ENCODE assay signal across 24 cellular contexts in genomic region chr15:91061997-91062396, GRCh38. TPM values are rescaled to one million over a fixed set of nuclear protein-coding genes. Genes with fewer than 3 reads are reported as not detected.
A peak's percentile ranks its signal among the peaks of the same experiment; 100 is the strongest.
DNase-seq lines count a peak whose midpoint lies in the region; ATAC-seq and TF ChIP-seq lines count a peak whose summit lies in the region.
"Had no signal": no experiment of that assay in that cellular context is flagged by ENCODE, and none has a peak within 500 bp of the region (broad histone marks: within the 10 kb centered on the region; RNA-seq: fewer than 3 reads in every experiment).

No MANE protein-coding gene starts in this region.

- H3K9me2 ChIP-seq in GM23338 (ENCODE audit: insufficient read depth), result no peaks in the 10 kb centered on the region
- H3K9me2 ChIP-seq in MM.1S (replicated peaks; ENCODE audit: insufficient read depth, low read length), result no peaks in the 10 kb centered on the region

- H3K27me3 Mint-ChIP-seq in GM23338 (ENCODE audit: insufficient read depth, low read depth, poor library complexity) (peaks cover 2% of the 10 kb centered on the region), neural progenitor cell (ENCODE audit: insufficient read depth, low read depth) (peaks cover 7% of the 10 kb centered on the region)
- H3K27me3 Mint-ChIP-seq in naive thymus-derived CD8-positive, alpha-beta T cell, result peaks cover 18 to 42% (median 25%) of the 10 kb centered on the region in 5 donors

- TF ChIP-seq CTCF in GM23338 (conservative IDR thresholded peaks at IDR 0.05; ENCODE audit: low read depth in 2 of 2) (no peak), MM.1S (IDR thresholded peaks at IDR 0.05; ENCODE audit: low read length) (no peak), VCaP (conservative IDR thresholded peaks at IDR 0.05) (no peak), neural progenitor cell (IDR thresholded peaks at IDR 0.05) (no peak)

- H3K9ac ChIP-seq in MM.1S (ENCODE audit: low read length) (no peak overlapping the region), neural progenitor cell (no peak overlapping the region)

- no peaks in the 10 kb centered on the region for H3K4me1 ChIP-seq in GM23338 (ENCODE audit: insufficient read depth)
- no peaks in the 10 kb centered on the region for H3K4me1 ChIP-seq in MM.1S (ENCODE audit: low read length)
- peaks cover 9% of the 10 kb centered on the region for H3K4me1 ChIP-seq in neural progenitor cell

- H4K20me1 ChIP-seq in GM23338 (replicated peaks; ENCODE audit: insufficient read depth) (no peaks in the 10 kb centered on the region), MM.1S (ENCODE audit: insufficient read depth, low read length) (no peaks in the 10 kb centered on the region), neural progenitor cell (ENCODE audit: low read depth) (no peaks in the 10 kb centered on the region)

- H3K9me3 Mint-ChIP-seq in GM23338 (peaks cover 10% of the 10 kb centered on the region), neural progenitor cell (peaks cover 4% of the 10 kb centered on the region)
- H3K9me3 Mint-ChIP-seq in naive thymus-derived CD8-positive, alpha-beta T cell, result peaks cover 0 to 14% (median 4%) of the 10 kb centered on the region in 9 donors

- H3K4me1 Mint-ChIP-seq in GM23338, result no peaks in the 10 kb centered on the region
- no peaks in the 10 kb centered on the region for H3K4me1 Mint-ChIP-seq in neural progenitor cell
- H3K4me1 Mint-ChIP-seq in naive thymus-derived CD8-positive, alpha-beta T cell, result no peaks in the 10 kb centered on the region
- H3K4me1 Mint-ChIP-seq: CD4-positive, alpha-beta memory T cell had no signal

- no peaks in the 10 kb centered on the region for H3K9me3 ChIP-seq in MM.1S (replicated peaks; ENCODE audit: insufficient read depth, low read length)
- H3K9me3 ChIP-seq in neural progenitor cell (ENCODE audit: low read depth), result no peaks in the 10 kb centered on the region

- H3K4me2 ChIP-seq in GM23338, result no peak overlapping the region
- no peak overlapping the region for H3K4me2 ChIP-seq in MM.1S (ENCODE audit: low read depth, low read length)
- peak overlapping the region; percentile 62 for H3K4me2 ChIP-seq in neural progenitor cell

- no peaks in the 10 kb centered on the region for H3K36me3 Mint-ChIP-seq in GM23338 (ENCODE audit: low read depth)
- H3K36me3 Mint-ChIP-seq in neural progenitor cell, result no peaks in the 10 kb centered on the region
- H3K36me3 Mint-ChIP-seq in naive thymus-derived CD8-positive, alpha-beta T cell, result peaks cover 0 to 7% (median 6%) of the 10 kb centered on the region in 3 donors

- no peak overlapping the region for H3K27ac Mint-ChIP-seq in GM23338
- no peak overlapping the region for H3K27ac Mint-ChIP-seq in neural progenitor cell
- no peak overlapping the region for H3K27ac Mint-ChIP-seq in naive thymus-derived CD8-positive, alpha-beta T cell
- H3K27ac Mint-ChIP-seq: CD4-positive, alpha-beta memory T cell had no signal

- ATAC-seq in GM23338 (no peak), GM18498 (IDR thresholded peaks at IDR 0.05; ENCODE audit: unreplicated experiment) (no peak)
- no peak for ATAC-seq in naive thymus-derived CD8-positive, alpha-beta T cell
- ATAC-seq: PC-3 had no signal

- H3K79me2 ChIP-seq in GM23338 (replicated peaks; ENCODE audit: insufficient read depth) (no peaks in the 10 kb centered on the region), MM.1S (ENCODE audit: low read length) (no peaks in the 10 kb centered on the region), neural progenitor cell (ENCODE audit: low read depth) (no peaks in the 10 kb centered on the region)

- DNase-seq in GM23338 (ENCODE audit: low spot score), result no peak
- no peak for DNase-seq in MM.1S
- DNase-seq in neural progenitor cell (ENCODE audit: low spot score), result peak; percentile 54
- DNase-seq in naive thymus-derived CD8-positive, alpha-beta T cell, result no peak
- DNase-seq in NCI-H2081 (lab: John Stamatoyannopoulos, UW), result no peak
- DNase-seq: C1 segment of cervical spinal cord; CD4-positive, alpha-beta memory T cell; COR-L47; DMS79; EL; GF-D8; Karpas-422; NCI-H1092 treated with DMSO at 0.1 percent for 48 hours; NCI-H1436; NCI-H187; NCI-H2171 treated with DMSO at 0.1 percent for 48 hours; NCI-H446; NCI-H524 treated with DMSO at 0.1 percent for 48 hours; PC-3; SHP77 had no signal

- H3K27ac ChIP-seq in GM23338 (ENCODE audit: low read depth), result no peak overlapping the region
- H3K27ac ChIP-seq in MM.1S (ENCODE audit: low read length), result no peak overlapping the region
- H3K27ac ChIP-seq in VCaP, result peak overlapping the region; percentile 6; the same call in 1 of the 2 replicates
- H3K27ac ChIP-seq in neural progenitor cell, result no peak overlapping the region
- H3K27ac ChIP-seq: RWPE1 had no signal

- H3K36me3 ChIP-seq in GM23338 (ENCODE audit: insufficient read depth), result no peaks in the 10 kb centered on the region
- no peaks in the 10 kb centered on the region for H3K36me3 ChIP-seq in MM.1S (replicated peaks; ENCODE audit: insufficient read depth, low read length)
- H3K36me3 ChIP-seq in neural progenitor cell, result no peaks in the 10 kb centered on the region

- H3F3A ChIP-seq in GM23338 (replicated peaks; ENCODE audit: low read depth) (no peaks in the 10 kb centered on the region), MM.1S (ENCODE audit: insufficient read depth, low read length) (no peaks in the 10 kb centered on the region), neural progenitor cell (ENCODE audit: low read depth) (peaks cover 6% of the 10 kb centered on the region)

- H3K4me3 Mint-ChIP-seq in GM23338 (no peak overlapping the region), neural progenitor cell (no peak overlapping the region)
- no peak overlapping the region for H3K4me3 Mint-ChIP-seq in naive thymus-derived CD8-positive, alpha-beta T cell
- H3K4me3 Mint-ChIP-seq: CD4-positive, alpha-beta memory T cell had no signal

- no peak overlapping the region for H3K4me3 ChIP-seq in GM23338
- no peak overlapping the region for H3K4me3 ChIP-seq in MM.1S (ENCODE audit: low read length)
- no peak overlapping the region for H3K4me3 ChIP-seq in neural progenitor cell

- POLR2A ChIA-PET in naive thymus-derived CD8-positive, alpha-beta T cell (lab: Charles Lee), result no interaction called here

- H2AFZ ChIP-seq in GM23338 (peak overlapping the region; percentile 65; the same call in 1 of the 2 replicates), MM.1S (ENCODE audit: low read length) (peak overlapping the region; percentile 22; the same call in 1 of the 2 replicates), neural progenitor cell (replicated peaks) (peak overlapping the region; percentile 60)

- no peaks in the 10 kb centered on the region for H3K27me3 ChIP-seq in GM23338 (ENCODE audit: insufficient read depth)
- no peaks in the 10 kb centered on the region for H3K27me3 ChIP-seq in MM.1S (replicated peaks; ENCODE audit: insufficient read depth, low read length)
- peaks cover 26% of the 10 kb centered on the region for H3K27me3 ChIP-seq in neural progenitor cell

TF ChIP-seq in GM23338, 12 proteins besides CTCF, POLR2A, EP300 and RAD21 (continues in another document):
- TF ChIP-seq EZH2phosphoT487 (IDR thresholded peaks at IDR 0.05; ENCODE audit: unreplicated experiment), result no peak
- no peak for TF ChIP-seq ZNF331 (CRISPR knock-in tag; IDR thresholded peaks at IDR 0.05; ENCODE audit: low read depth)
- TF ChIP-seq NANOG (IDR thresholded peaks at IDR 0.05; ENCODE audit: borderline replicate concordance), result no peak
- TF ChIP-seq STAT1 (IDR thresholded peaks at IDR 0.05; ENCODE audit: unreplicated experiment), result no peak
- TF ChIP-seq POLR2AphosphoS5 (IDR thresholded peaks at IDR 0.05; ENCODE audit: low read depth), result no peak
- TF ChIP-seq REST (IDR thresholded peaks at IDR 0.05; ENCODE audit: unreplicated experiment), result no peak
- no peak for TF ChIP-seq ZNF114 (CRISPR knock-in tag; IDR thresholded peaks at IDR 0.05)

RNA-seq across cellular contexts. Expression of gene SV2B, which starts 38.1 kb away (rescaled TPM):
- 0.16 and 0.76 TPM in 2 replicates for total RNA-seq in GM23338 (2014; rRNA removed; shearing (Covaris generic))
- 0.06 and 0.09 TPM in 2 replicates for polyA plus RNA-seq in GM23338 (2016; fragmentation: Nextera tagmentation; extraction: Ambion mirVana)
- 0.02 and 0.19 TPM in 2 replicates for total RNA-seq in neural progenitor cell (ENCODE audit: low replicate concordance)
- total RNA-seq in naive thymus-derived CD8-positive, alpha-beta T cell, result under 1 TPM; 0.05 to 0.08 TPM
- under 1 TPM in 1 of 3 donors, not detected in 2; 0.02 TPM for polyA plus RNA-seq in naive thymus-derived CD8-positive, alpha-beta T cell
- total RNA-seq: HT-29, PC-3 had no signal
- polyA plus RNA-seq: CD4-positive, alpha-beta memory T cell had no signal

RNA-seq across cellular contexts. Expression of gene VPS33B, which starts 39.6 kb away (rescaled TPM):
- total RNA-seq in GM23338 (2014; rRNA removed; shearing (Covaris generic)), result 8.8 and 9.2 TPM in 2 replicates
- polyA plus RNA-seq in GM23338 (2016; fragmentation: Nextera tagmentation; extraction: Ambion mirVana), result 15.2 and 19.1 TPM in 2 replicates
- 13.0 and 13.9 TPM in 2 replicates for total RNA-seq in neural progenitor cell (ENCODE audit: low replicate concordance)
- total RNA-seq in naive thymus-derived CD8-positive, alpha-beta T cell, result 10 to 100 TPM; 23.6 to 27.1 TPM
- 10 to 100 TPM in 1 of 3 donors, 1 to 10 TPM in 2; 5.3 to 12.4 (median 7.7) TPM for polyA plus RNA-seq in naive thymus-derived CD8-positive, alpha-beta T cell
